ENCODE assay signal across 8 cellular contexts in the genomic region with DNA sequence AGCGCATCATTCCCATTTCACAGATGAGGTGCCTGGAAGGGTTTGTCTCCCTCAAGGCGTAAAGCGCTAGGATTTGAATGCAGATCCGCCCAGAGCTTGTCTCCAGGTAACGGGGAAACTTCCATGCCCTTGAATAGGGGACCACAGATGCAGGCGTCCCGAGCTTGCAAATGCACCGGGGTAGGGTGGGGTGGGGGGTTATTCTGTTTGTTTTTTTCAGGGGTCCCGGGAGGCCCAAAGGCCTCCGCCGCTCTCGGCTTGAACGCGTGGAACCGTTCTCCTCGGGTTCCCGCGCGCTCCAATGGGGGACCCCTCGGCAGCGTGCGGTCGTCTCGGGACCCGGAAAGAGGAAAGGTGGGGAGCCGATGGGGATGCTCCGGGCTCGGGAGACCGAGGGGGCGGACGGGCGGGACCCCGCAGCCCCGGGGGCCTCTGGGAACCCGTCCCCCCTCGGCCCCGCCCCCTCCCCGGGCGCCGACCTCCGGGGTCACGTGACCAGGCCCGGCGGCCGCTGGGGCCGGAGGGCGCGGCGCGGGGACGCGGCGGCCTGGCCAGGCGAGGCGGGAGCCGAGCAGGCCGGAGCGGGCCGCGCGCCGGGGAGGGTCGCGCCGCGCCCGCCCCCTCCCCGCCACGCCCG. TPM values are rescaled to one million over a fixed set of nuclear protein-coding genes. Genes with fewer than 3 reads are reported as not detected.
DNase-seq lines count a peak whose midpoint lies in the region; ATAC-seq and TF ChIP-seq lines count a peak whose summit lies in the region.

TSS of gene PKN1 (plus strand) at position 490 of the 637 bp plus-strand sequence. CDS start 216 bp downstream, outside the sequence.

- H3K9ac ChIP-seq in adipocyte (ENCODE audit: low read length), result peak within 1 kb of the TSS; percentile 88

- TF ChIP-seq POLR2A in Raji (IDR thresholded peaks at IDR 0.05; ENCODE audit: insufficient read depth, low read depth, low read length), result peak; percentile 69

- intact Hi-C loops in left cardiac atrium (cut with DNase I) (no loop called here), posterior cingulate gyrus (cut with DNase I) (loop anchor here (5.0 kb wide), 1 partner anchor 39 kb away; no protein-coding TSS in a partner anchor)

- peaks cover 2% of the 10 kb centered on the region for H3K27me3 ChIP-seq in adipocyte (replicated peaks; ENCODE audit: control insufficient read depth, insufficient read depth, low read length)

- ATAC-seq in HG03175 (IDR thresholded peaks at IDR 0.05; ENCODE audit: unreplicated experiment), result peak; percentile 60
- peak; percentile 55 to 84 for ATAC-seq in left cardiac atrium
- no peak for ATAC-seq in HG03521 (IDR thresholded peaks at IDR 0.05; ENCODE audit: unreplicated experiment)
- no peak for ATAC-seq in GM21619 (IDR thresholded peaks at IDR 0.05; ENCODE audit: unreplicated experiment)

- DNase-seq in adipocyte (ENCODE audit: low read depth) (peak; percentile 77), left cardiac atrium (peak; percentile 79), posterior cingulate gyrus (peak in 6 of 10 donors; percentile 28 to 93 (median 58))

- H3K9me3 ChIP-seq in adipocyte (ENCODE audit: control insufficient read depth, low read length), result no peaks in the 10 kb centered on the region

- no peaks in the 10 kb centered on the region for H3K36me3 ChIP-seq in adipocyte (ENCODE audit: control insufficient read depth, insufficient read depth, low read length, severe bottlenecking)

- H3K4me1 ChIP-seq in adipocyte (ENCODE audit: control insufficient read depth, insufficient read depth, low read length), result peaks cover 22% of the 10 kb centered on the region

- H3K4me3 ChIP-seq in GM08714 (ENCODE audit: low read length) (peak within 1 kb of the TSS; percentile 82), adipocyte (ENCODE audit: low read length) (peak within 1 kb of the TSS; percentile 86)

RNA-seq across cellular contexts. Expression of gene PKN1, which starts in this region (rescaled TPM):
- total RNA-seq in left cardiac atrium, result 100 to 1,000 TPM; 119 to 146 TPM

Comparison
In these comparisons a context has a peak if more than half of its experiments do, and no peak if none do; other contexts are left out.
1. ATAC-seq: peak in HG03175 (single experiment) and left cardiac atrium (2 of 2); none in HG03521 (single experiment) and GM21619 (single experiment).
2. Peak in every context shown above with its lines, with median percentiles within 50 percentile points of each other: DNase-seq.